Comparison of ENCODE assay signal across 8 cellular contexts in genomic region chr11:29816359-29816758, GRCh38.
"Had no signal": no experiment of that assay in that cellular context is flagged by ENCODE, and none has a peak within 500 bp of the region (broad histone marks: within the 10 kb centered on the region; RNA-seq: fewer than 3 reads in every experiment).

No MANE protein-coding gene starts in this region.

- DNase-seq: H9, HCEC 1CT, IMR-90 had no signal

- H3K4me3 Mint-ChIP-seq: GM23338, H9 had no signal

- H3K4me1 Mint-ChIP-seq: GM23338, H9 had no signal

- ATAC-seq: GM23338, K562 had no signal

- H3K27ac ChIP-seq: HL-60 had no signal

- H2AFZ ChIP-seq: GM23338 had no signal

- H3K27ac Mint-ChIP-seq: GM23338, H9 had no signal

- H3K4me2 ChIP-seq: GM23338 had no signal

- H3K4me3 ChIP-seq: GM23338, K562 had no signal

- H3K9me3 Mint-ChIP-seq: GM23338, H9 had no signal

- FAIRE-seq: H1, H54, K562 had no signal
